In the genomic region with DNA sequence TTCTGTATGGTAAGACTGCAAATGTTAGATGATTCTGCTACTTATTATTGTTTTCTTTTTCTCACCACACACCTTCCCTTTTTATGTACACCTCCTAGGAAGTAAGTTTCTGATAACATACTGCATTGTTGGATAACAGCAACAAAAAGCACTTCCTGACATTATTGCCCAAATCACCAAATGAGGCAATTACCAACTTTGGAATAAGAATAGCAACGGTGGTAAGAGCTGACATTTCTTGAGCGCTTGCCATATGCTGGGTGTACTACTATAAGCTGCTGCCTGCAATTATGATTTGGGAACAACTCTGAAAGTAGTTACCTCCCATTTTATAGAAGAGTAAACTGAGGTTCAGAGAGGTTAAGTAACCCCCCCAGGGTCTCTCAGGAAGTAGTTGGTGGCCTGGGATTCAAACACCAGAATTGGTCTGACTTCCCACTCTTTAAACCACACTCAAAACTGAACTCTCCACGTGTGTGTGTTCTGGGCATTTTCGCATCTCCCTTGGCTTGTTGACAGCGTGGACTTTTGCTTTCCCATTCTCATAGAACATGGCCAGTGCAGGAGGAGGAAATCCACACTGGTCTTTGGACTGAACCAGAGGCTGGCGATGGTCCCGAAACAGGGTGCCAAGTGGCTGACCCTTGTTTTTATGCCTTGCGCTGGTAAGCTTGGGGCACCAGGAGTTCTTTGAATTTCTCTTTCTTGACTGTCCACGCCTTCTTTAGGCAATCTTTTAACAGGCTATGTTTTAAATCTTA, we compare ENCODE assay signal across 14 cellular contexts.
DNase-seq lines count a peak whose midpoint lies in the region; ATAC-seq and TF ChIP-seq lines count a peak whose summit lies in the region.
"Had no signal": no experiment of that assay in that cellular context is flagged by ENCODE, and none has a peak within 500 bp of the region (broad histone marks: within the 10 kb centered on the region; RNA-seq: fewer than 3 reads in every experiment).

No MANE protein-coding gene starts in this region.

- H3K9ac ChIP-seq in IMR-90 (ENCODE audit: low read depth, low read length): no peak overlapping the region
- H3K9ac ChIP-seq in endocrine pancreas (ENCODE audit: control insufficient read depth, insufficient read depth, low read length): no peak overlapping the region

- H3K4ac ChIP-seq in IMR-90 (ENCODE audit: low read depth, low read length): no peak overlapping the region

- H3K9me3 ChIP-seq in IMR-90 (ENCODE audit: control insufficient read depth, insufficient read depth, low read length) (no peaks in the 10 kb centered on the region), endocrine pancreas (ENCODE audit: control insufficient read depth, low read length) (no peaks in the 10 kb centered on the region), spleen (no peaks in the 10 kb centered on the region)
- H3K9me3 ChIP-seq: pancreas had no signal

- ATAC-seq in IMR-90 (ENCODE audit: low read depth) (no peak), GM19467 (IDR thresholded peaks at IDR 0.05; ENCODE audit: unreplicated experiment) (no peak), GM19324 (IDR thresholded peaks at IDR 0.05; ENCODE audit: low FRiP score, unreplicated experiment) (no peak), GM21529 (IDR thresholded peaks at IDR 0.05; ENCODE audit: unreplicated experiment) (no peak)
- ATAC-seq: T-cell had no signal

- no peak overlapping the region for H2AFZ ChIP-seq in IMR-90 (replicated peaks; ENCODE audit: low read length, poor library complexity)

- H3K23ac ChIP-seq in IMR-90 (ENCODE audit: low read depth, low read length): 0 out of 2 replicates have a peak overlapping the region, but pooled peaks have one; percentile 12

- no peak overlapping the region for H2BK120ac ChIP-seq in IMR-90 (ENCODE audit: low read depth, low read length)

- H3K36me3 ChIP-seq in IMR-90 (ENCODE audit: control insufficient read depth, insufficient read depth, low read length) (peaks cover 1% of the 10 kb centered on the region; the same call in 1 of the 2 replicates), endocrine pancreas (ENCODE audit: control insufficient read depth, insufficient read depth, low read length) (no peaks in the 10 kb centered on the region), spleen (no peaks in the 10 kb centered on the region)
- H3K36me3 ChIP-seq: pancreas, WERI-Rb-1 had no signal

- no peak for TF ChIP-seq CTCF in IMR-90 (conservative IDR thresholded peaks at IDR 0.05; ENCODE audit: low read depth, low read length)
- no peak for TF ChIP-seq CTCF in spleen (IDR thresholded peaks at IDR 0.05 in 8 of 11, conservative IDR thresholded peaks at IDR 0.05 in 3 of 11)

- no peak overlapping the region for H2AK9ac ChIP-seq in IMR-90 (replicated peaks; ENCODE audit: low read depth, low read length, poor library complexity)

- H2BK15ac ChIP-seq in IMR-90 (ENCODE audit: low read depth, low read length): no peak overlapping the region

- in situ Hi-C loops in IMR-90 (cut with MboI; ENCODE audit: low sequenced_read_pairs): no loop called here

- no peak overlapping the region for H4K91ac ChIP-seq in IMR-90 (ENCODE audit: insufficient read depth, low read depth, low read length)

- peaks cover 63% of the 10 kb centered on the region for H4K20me1 ChIP-seq in IMR-90 (ENCODE audit: insufficient read depth, low read length)

- H3K27me3 ChIP-seq in IMR-90 (ENCODE audit: control insufficient read depth, insufficient read depth, low read length) (no peaks in the 10 kb centered on the region), endocrine pancreas (ENCODE audit: control insufficient read depth, insufficient read depth, low read length) (no peaks in the 10 kb centered on the region), spleen (replicated peaks in 1 of 7) (no peaks in the 10 kb centered on the region)
- H3K27me3 ChIP-seq: pancreas had no signal

- H3K18ac ChIP-seq in IMR-90 (ENCODE audit: low read depth, low read length): no peak overlapping the region

- TF ChIP-seq POLR2A in IMR-90 (IDR thresholded peaks at IDR 0.05; ENCODE audit: low read depth, low read length) (no peak), spleen (IDR thresholded peaks at IDR 0.05) (no peak)

- no peak overlapping the region for H3K27ac ChIP-seq in IMR-90 (ENCODE audit: insufficient read depth, low read length)
- peak overlapping the region in 7 of 8 donors; percentile 31 to 68 (median 60) for H3K27ac ChIP-seq in spleen
- H3K27ac ChIP-seq: WERI-Rb-1 had no signal

- no peak overlapping the region for H3K4me3 ChIP-seq in IMR-90 (ENCODE audit: insufficient read depth, low read depth, low read length)
- peak overlapping the region; percentile 43 for H3K4me3 ChIP-seq in endocrine pancreas (ENCODE audit: control insufficient read depth, insufficient read depth, low read length)
- no peak overlapping the region for H3K4me3 ChIP-seq in spleen
- H3K4me3 ChIP-seq: pancreas had no signal

- WGBS in IMR-90 (ENCODE audit: extremely low coverage in 2 of 2, insufficient read length in 1 of 2), 2 experiments: no CpG with 5 or more reads among the region's 9 CpGs
- WGBS in spleen, 5 donors: 53 to 70% (median 55%) methylated on average over 9 of the region's 9 CpGs

- DNase-seq in IMR-90 (no peak), middle frontal gyrus (ENCODE audit: extremely low spot score, low spot score) (peak; percentile 11), spleen (no peak), NOMO-1 (lab: John Stamatoyannopoulos, UW; ENCODE audit: unreplicated experiment in 2 of 2) (no peak)
- DNase-seq: activated gamma-delta T cell treated with Interleukin-2 at 50 U/mL for 16 hours, endodermal cell, NCI-H69, T-cell, WERI-Rb-1 had no signal

- intact Hi-C loops in IMR-90 (cut with micrococcal nuclease) (no loop called here), spleen (cut with DNase I; ENCODE audit: low total_unique reads) (no loop called here)

- no peak overlapping the region for H4K8ac ChIP-seq in IMR-90 (ENCODE audit: low read depth in 2 of 2, low read length in 2 of 2)

- no TSS peak for BruUV-seq in IMR-90 (replicated peaks; lab: Mats Ljungman, UMichigan)

- H3K4me1 ChIP-seq in IMR-90 (ENCODE audit: control insufficient read depth, insufficient read depth, low read length) (peaks cover 14% of the 10 kb centered on the region), endocrine pancreas (ENCODE audit: control insufficient read depth, insufficient read depth, low read length) (peaks cover 16% of the 10 kb centered on the region), spleen (peaks cover 7 to 76% (median 37%) of the 10 kb centered on the region in 6 donors)

- CTCF ChIA-PET in IMR-90 (lab: Yijun Ruan, JAX): interaction anchor here (0.6 kb wide), 1 partner anchor 395 kb away, joined by 8 read pairs; no protein-coding TSS in a partner anchor

- H4K5ac ChIP-seq in IMR-90 (ENCODE audit: low read depth, low read length): no peak overlapping the region

- no peak overlapping the region for H2BK5ac ChIP-seq in IMR-90 (ENCODE audit: low read depth, low read length, poor library complexity, severe bottlenecking)

- no peak overlapping the region for H2AK5ac ChIP-seq in IMR-90 (ENCODE audit: low read depth, low read length)

- POLR2A ChIA-PET in IMR-90 (lab: Charles Lee; ENCODE audit: unreplicated experiment): no interaction called here

- no peak overlapping the region for H2BK20ac ChIP-seq in IMR-90 (ENCODE audit: low read depth, low read length)

- peaks cover 32 to 74% of the 10 kb centered on the region in 2 experiments for H3K79me1 ChIP-seq in IMR-90 (ENCODE audit: low read depth in 1 of 2, low read length in 2 of 2)

- H3K56ac ChIP-seq in IMR-90 (ENCODE audit: extremely low read depth, insufficient read depth, low read length): no peak overlapping the region

- H3K9me1 ChIP-seq in IMR-90 (ENCODE audit: insufficient read depth, low read length): peaks cover 14% of the 10 kb centered on the region; the same call in 1 of the 2 replicates

- no peak overlapping the region for H3K14ac ChIP-seq in IMR-90 (replicated peaks; ENCODE audit: low read depth, low read length)

- H3K4me2 ChIP-seq in IMR-90 (ENCODE audit: low read depth, low read length): no peak overlapping the region

- dilution Hi-C loops in IMR-90 (cut with HindIII; ENCODE audit: low sequenced_read_pairs, unreplicated experiment): no loop called here

- TF ChIP-seq RAD21 in IMR-90 (IDR thresholded peaks at IDR 0.05; ENCODE audit: low read length): no peak

TF ChIP-seq in IMR-90, 13 proteins besides CTCF, POLR2A, EP300 and RAD21:
- TF ChIP-seq, protein P1, sequence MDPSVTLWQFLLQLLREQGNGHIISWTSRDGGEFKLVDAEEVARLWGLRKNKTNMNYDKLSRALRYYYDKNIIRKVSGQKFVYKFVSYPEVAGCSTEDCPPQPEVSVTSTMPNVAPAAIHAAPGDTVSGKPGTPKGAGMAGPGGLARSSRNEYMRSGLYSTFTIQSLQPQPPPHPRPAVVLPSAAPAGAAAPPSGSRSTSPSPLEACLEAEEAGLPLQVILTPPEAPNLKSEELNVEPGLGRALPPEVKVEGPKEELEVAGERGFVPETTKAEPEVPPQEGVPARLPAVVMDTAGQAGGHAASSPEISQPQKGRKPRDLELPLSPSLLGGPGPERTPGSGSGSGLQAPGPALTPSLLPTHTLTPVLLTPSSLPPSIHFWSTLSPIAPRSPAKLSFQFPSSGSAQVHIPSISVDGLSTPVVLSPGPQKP (IDR thresholded peaks at IDR 0.05; ENCODE audit: borderline replicate concordance, low read depth, low read length): no peak
- no peak for TF ChIP-seq SMC3 (IDR thresholded peaks at IDR 0.05; ENCODE audit: low read depth, low read length)
- no peak for TF ChIP-seq CHD1 (IDR thresholded peaks at IDR 0.05; ENCODE audit: low read depth, low read length)
- no peak for TF ChIP-seq BHLHE40 (IDR thresholded peaks at IDR 0.05; ENCODE audit: low read depth, low read length)
- no peak for TF ChIP-seq CEBPB (IDR thresholded peaks at IDR 0.05; ENCODE audit: low read depth, low read length)
- TF ChIP-seq RCOR1 (IDR thresholded peaks at IDR 0.05; ENCODE audit: insufficient replicate concordance, low read length): no peak
- TF ChIP-seq MXI1 (IDR thresholded peaks at IDR 0.05; ENCODE audit: borderline replicate concordance, low read depth, low read length): no peak
- no peak for TF ChIP-seq FOS (IDR thresholded peaks at IDR 0.05; ENCODE audit: low read depth, low read length)
- no peak for TF ChIP-seq RFX5 (IDR thresholded peaks at IDR 0.05; ENCODE audit: low read depth, low read length)
- no peak for TF ChIP-seq MAFK (IDR thresholded peaks at IDR 0.05; ENCODE audit: low read depth, low read length)
- TF ChIP-seq NFE2L2 (IDR thresholded peaks at IDR 0.05; ENCODE audit: low read depth, low read length): no peak
- TF ChIP-seq, protein P2, sequence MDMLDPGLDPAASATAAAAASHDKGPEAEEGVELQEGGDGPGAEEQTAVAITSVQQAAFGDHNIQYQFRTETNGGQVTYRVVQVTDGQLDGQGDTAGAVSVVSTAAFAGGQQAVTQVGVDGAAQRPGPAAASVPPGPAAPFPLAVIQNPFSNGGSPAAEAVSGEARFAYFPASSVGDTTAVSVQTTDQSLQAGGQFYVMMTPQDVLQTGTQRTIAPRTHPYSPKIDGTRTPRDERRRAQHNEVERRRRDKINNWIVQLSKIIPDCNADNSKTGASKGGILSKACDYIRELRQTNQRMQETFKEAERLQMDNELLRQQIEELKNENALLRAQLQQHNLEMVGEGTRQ (IDR thresholded peaks at IDR 0.05; ENCODE audit: low read depth, low read length): no peak
- no peak for TF ChIP-seq MAZ (IDR thresholded peaks at IDR 0.05; ENCODE audit: borderline replicate concordance, low read depth, low read length)
